ENCODE assay signal across 15 cellular contexts in genomic region chr13:66212511-66212910, GRCh38.
A peak's percentile ranks its signal among the peaks of the same experiment; 100 is the strongest.
DNase-seq lines count a peak whose midpoint lies in the region; ATAC-seq, FAIRE-seq and TF ChIP-seq lines count a peak whose summit lies in the region.
"Had no signal": no experiment of that assay in that cellular context is flagged by ENCODE, and none has a peak within 500 bp of the region (broad histone marks: within the 10 kb centered on the region; RNA-seq: fewer than 3 reads in every experiment).

No MANE protein-coding gene starts in this region.

- H3K27me3 ChIP-seq in DND-41 (ENCODE audit: insufficient read depth, low read length, poor library complexity), result no peaks in the 10 kb centered on the region
- H3K27me3 ChIP-seq in Karpas-422 (ENCODE audit: low read length), result no peaks in the 10 kb centered on the region
- H3K27me3 ChIP-seq: MG63, SJSA1 had no signal

- no peak overlapping the region for H3K9ac ChIP-seq in DND-41 (ENCODE audit: low read depth, low read length)
- H3K9ac ChIP-seq in Karpas-422 (ENCODE audit: low read length), result no peak overlapping the region

- no peak for FAIRE-seq in urothelium cell line (lab: Jason Lieb, UNC)
- FAIRE-seq: kidney had no signal

- H3K4me3 ChIP-seq in DND-41 (ENCODE audit: low read depth in 1 of 2, low read length in 2 of 2) (no peak overlapping the region), Karpas-422 (ENCODE audit: low read length) (no peak overlapping the region)
- H3K4me3 ChIP-seq: MG63, SJSA1 had no signal

- no peaks in the 10 kb centered on the region for H3K36me3 ChIP-seq in DND-41 (ENCODE audit: insufficient read depth, low read length)
- no peaks in the 10 kb centered on the region for H3K36me3 ChIP-seq in Karpas-422 (ENCODE audit: insufficient read depth, low read length)
- H3K36me3 ChIP-seq: MG63, SJSA1 had no signal

- H3K9me3 ChIP-seq in DND-41 (ENCODE audit: insufficient read depth, low read length, severe bottlenecking), result no peaks in the 10 kb centered on the region
- H3K9me3 ChIP-seq in Karpas-422 (ENCODE audit: low read length), result no peaks in the 10 kb centered on the region
- H3K9me3 ChIP-seq: MG63, SJSA1 had no signal

- peaks cover 19% of the 10 kb centered on the region for H3K4me1 ChIP-seq in DND-41 (ENCODE audit: insufficient read depth, low read length)
- H3K4me1 ChIP-seq in Karpas-422 (ENCODE audit: low read length), result peaks cover 3% of the 10 kb centered on the region

- H4K20me1 ChIP-seq in DND-41 (ENCODE audit: insufficient read depth, low read length), result no peaks in the 10 kb centered on the region
- no peaks in the 10 kb centered on the region for H4K20me1 ChIP-seq in Karpas-422 (ENCODE audit: insufficient read depth, low read depth, low read length)

- no peak overlapping the region for H3K27ac ChIP-seq in DND-41 (ENCODE audit: low read length)
- H3K27ac ChIP-seq in Karpas-422 (ENCODE audit: low read length), result no peak overlapping the region
- H3K27ac ChIP-seq: SJSA1 had no signal

- no peak for DNase-seq in DND-41
- no peak for DNase-seq in Karpas-422
- no peak for DNase-seq in NCI-H2107 treated with DMSO at 0.1 percent for 48 hours (lab: John Stamatoyannopoulos, UW; ENCODE audit: unreplicated experiment)
- no peak for DNase-seq in ureter (ENCODE audit: low spot score)
- DNase-seq in urothelium cell line (ENCODE audit: low spot score), result no peak
- DNase-seq: activated effector memory CD4-positive, alpha-beta T cell treated with Interleukin-2 at 50 U/mL for 16 hours; CD4-positive, CD25-positive, alpha-beta regulatory T cell; kidney; MG63 had no signal

- H2AFZ ChIP-seq in DND-41 (ENCODE audit: low read depth, low read length) (peak overlapping the region; percentile 47; the same call in 1 of the 2 replicates), Karpas-422 (ENCODE audit: low read length) (peak overlapping the region; percentile 58; the same call in 1 of the 2 replicates)

- H3K79me2 ChIP-seq in DND-41 (ENCODE audit: insufficient read depth, low read length) (no peaks in the 10 kb centered on the region), Karpas-422 (ENCODE audit: low read length) (no peaks in the 10 kb centered on the region)

- H3K9me2 ChIP-seq in Karpas-422 (replicated peaks; ENCODE audit: insufficient read depth, low read length), result no peaks in the 10 kb centered on the region

- no peak for TF ChIP-seq CTCF in DND-41 (IDR thresholded peaks at IDR 0.05; ENCODE audit: borderline replicate concordance, extremely low read depth, low read length, poor library complexity, severe bottlenecking)

- ATAC-seq in DND-41 (ENCODE audit: insufficient read depth, low read depth) (no peak), GM19328 (IDR thresholded peaks at IDR 0.05; ENCODE audit: unreplicated experiment) (peak; percentile 42), HG02642 (IDR thresholded peaks at IDR 0.05; ENCODE audit: poor library complexity, unreplicated experiment) (peak; percentile 56), HG03039 (IDR thresholded peaks at IDR 0.05; ENCODE audit: unreplicated experiment) (no peak)
- ATAC-seq: esophagus mucosa; stimulated activated effector memory CD8-positive, alpha-beta T cell treated with anti-CD3 and anti-CD28 coated beads, Interleukin-12 subunit alpha, Interleukin-12 subunit beta, amount 100 ng/mL, for 72 hours had no signal

- H3K4me2 ChIP-seq in DND-41 (ENCODE audit: insufficient read depth, low read length) (no peak overlapping the region), Karpas-422 (ENCODE audit: low read depth, low read length, poor library complexity, severe bottlenecking) (no peak overlapping the region)

Comparison
In these comparisons a context has a peak if more than half of its experiments do, and no peak if none do; other contexts are left out.
1. ATAC-seq: peak in GM19328 (single experiment) and HG02642 (single experiment); none in DND-41 (single experiment) and HG03039 (single experiment).